In the genomic region with DNA sequence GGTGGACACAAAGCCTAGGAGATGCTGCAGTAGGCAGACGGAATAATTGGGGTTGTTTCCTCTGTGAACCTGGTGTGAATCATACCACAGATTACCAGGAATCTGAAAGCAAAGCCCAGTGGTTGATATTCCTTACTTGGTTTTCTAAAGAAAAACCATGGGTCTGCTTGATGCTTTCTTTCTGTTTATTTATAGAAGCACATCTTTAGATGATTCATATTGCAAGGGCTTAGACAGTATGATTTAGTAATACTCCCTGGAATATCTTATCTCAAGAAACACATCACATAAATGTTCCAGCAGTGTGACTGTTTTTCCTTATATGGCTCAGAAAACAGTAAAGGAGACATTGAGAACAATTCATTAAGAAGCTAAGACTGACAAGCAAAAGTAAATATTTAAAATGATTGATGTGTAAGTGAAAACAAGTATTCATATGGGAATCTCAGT, we compare ENCODE assay signal across 1 cellular context.
TF ChIP-seq lines count a peak whose summit lies in the region.

No MANE protein-coding gene starts in this region.

TF ChIP-seq in A549, 52 proteins besides CTCF, POLR2A, EP300 and RAD21 (continued from another document):
- TF ChIP-seq, protein P1, sequence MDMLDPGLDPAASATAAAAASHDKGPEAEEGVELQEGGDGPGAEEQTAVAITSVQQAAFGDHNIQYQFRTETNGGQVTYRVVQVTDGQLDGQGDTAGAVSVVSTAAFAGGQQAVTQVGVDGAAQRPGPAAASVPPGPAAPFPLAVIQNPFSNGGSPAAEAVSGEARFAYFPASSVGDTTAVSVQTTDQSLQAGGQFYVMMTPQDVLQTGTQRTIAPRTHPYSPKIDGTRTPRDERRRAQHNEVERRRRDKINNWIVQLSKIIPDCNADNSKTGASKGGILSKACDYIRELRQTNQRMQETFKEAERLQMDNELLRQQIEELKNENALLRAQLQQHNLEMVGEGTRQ (IDR thresholded peaks at IDR 0.05), result no peak
- no peak for TF ChIP-seq CBX8 (IDR thresholded peaks at IDR 0.05)
- TF ChIP-seq RNF2 (IDR thresholded peaks at IDR 0.05; ENCODE audit: borderline replicate concordance, low read depth), result no peak
- TF ChIP-seq ZC3H11A (IDR thresholded peaks at IDR 0.05), result no peak
- TF ChIP-seq EHF (CRISPR knock-in tag; IDR thresholded peaks at IDR 0.05), result no peak
- no peak for TF ChIP-seq ZNF302 (CRISPR knock-in tag; IDR thresholded peaks at IDR 0.05)
- TF ChIP-seq POLR2AphosphoS2 (conservative IDR thresholded peaks at IDR 0.05; ENCODE audit: low read length), result no peak
- no peak for TF ChIP-seq RCOR1 (IDR thresholded peaks at IDR 0.05; ENCODE audit: low read depth, low read length)
- TF ChIP-seq, protein P2, sequence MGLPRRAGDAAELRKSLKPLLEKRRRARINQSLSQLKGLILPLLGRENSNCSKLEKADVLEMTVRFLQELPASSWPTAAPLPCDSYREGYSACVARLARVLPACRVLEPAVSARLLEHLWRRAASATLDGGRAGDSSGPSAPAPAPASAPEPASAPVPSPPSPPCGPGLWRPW (IDR thresholded peaks at IDR 0.05), result no peak
- no peak for TF ChIP-seq REST (IDR thresholded peaks at IDR 0.05)
- TF ChIP-seq CHD2 (IDR thresholded peaks at IDR 0.05; ENCODE audit: low read length, partially characterized antibody), result no peak
- no peak for TF ChIP-seq TP53 (CRISPR knock-in tag; IDR thresholded peaks at IDR 0.05)
- TF ChIP-seq FOXS1 (CRISPR knock-in tag; IDR thresholded peaks at IDR 0.05), result no peak
- TF ChIP-seq JUN (IDR thresholded peaks at IDR 0.05), result peak; percentile 16 to 46; a peak in 2 of 5 replicates
